Comparison of ENCODE assay signal across 21 cellular contexts in genomic region chr4:115152081-115152480, GRCh38. TPM values are rescaled to one million over a fixed set of nuclear protein-coding genes. Genes with fewer than 3 reads are reported as not detected.
DNase-seq lines count a peak whose midpoint lies in the region; ATAC-seq and TF ChIP-seq lines count a peak whose summit lies in the region.
"Had no signal": no experiment of that assay in that cellular context is flagged by ENCODE, and none has a peak within 500 bp of the region (broad histone marks: within the 10 kb centered on the region; RNA-seq: fewer than 3 reads in every experiment).

No MANE protein-coding gene starts in this region.

- no peak for DNase-seq in NCI-H1417 (lab: John Stamatoyannopoulos, UW)
- DNase-seq in MG63: no peak
- DNase-seq in neuronal stem cell (ENCODE audit: low spot score): no peak
- no peak for DNase-seq in RWPE1 (ENCODE audit: low spot score)
- DNase-seq: activated CD8-positive, alpha-beta T cell treated with anti-CD3 and anti-CD28 coated beads for 36 hours; effector CD4-positive, alpha-beta T cell; hippocampal formation; kidney glomerular epithelial cell; NCI-H187; NCI-H69; Peyer's patch; stimulated activated naive CD8-positive, alpha-beta T cell treated with anti-CD3 and anti-CD28 coated beads, Interleukin-15, amount 100 ng/mL, for 72 hours; SW 1271 had no signal

- H3K27ac ChIP-seq in neuronal stem cell (replicated peaks; ENCODE audit: low read length) (no peak overlapping the region), RWPE1 (no peak overlapping the region)
- H3K27ac ChIP-seq: Peyer's patch had no signal

- H3K36me3 ChIP-seq in MG63 (no peaks in the 10 kb centered on the region), neuronal stem cell (replicated peaks in 1 of 2; ENCODE audit: control insufficient read depth in 2 of 2, insufficient read depth in 2 of 2, low read length in 2 of 2) (no peaks in the 10 kb centered on the region)
- H3K36me3 ChIP-seq: Peyer's patch had no signal

- H3K27me3 ChIP-seq in MG63 (no peaks in the 10 kb centered on the region), neuronal stem cell (ENCODE audit: control insufficient read depth in 3 of 3, insufficient read depth in 3 of 3, low read depth in 1 of 3, low read length in 3 of 3) (no peaks in the 10 kb centered on the region)
- H3K27me3 ChIP-seq: Peyer's patch had no signal

- no CpG with 5 or more reads among the region's 3 CpGs for WGBS in neuronal stem cell (ENCODE audit: extremely low coverage in 2 of 2, insufficient read length in 2 of 2, insufficient replicate concordance in 1 of 2), 2 donors

- H2BK15ac ChIP-seq in neuronal stem cell (ENCODE audit: low read length): no peak overlapping the region

- POLR2A ChIA-PET in RWPE1 (lab: Yijun Ruan, JAX; ENCODE audit: low non-redundant PET): no interaction called here

- H2BK120ac ChIP-seq in neuronal stem cell (ENCODE audit: low read depth, low read length): no peak overlapping the region

- H3K9ac ChIP-seq in neuronal stem cell (ENCODE audit: low read depth, low read length, poor library complexity): no peak overlapping the region

- H4K8ac ChIP-seq in neuronal stem cell (ENCODE audit: low read depth, low read length): no peak overlapping the region

- H3K9me3 ChIP-seq in MG63 (no peaks in the 10 kb centered on the region), neuronal stem cell (replicated peaks in 1 of 2; ENCODE audit: control insufficient read depth in 2 of 2, insufficient read depth in 1 of 2, low read depth in 1 of 2, low read length in 2 of 2) (no peaks in the 10 kb centered on the region)
- H3K9me3 ChIP-seq: Peyer's patch had no signal

- H3K14ac ChIP-seq in neuronal stem cell (ENCODE audit: low read length): no peak overlapping the region

- no peak overlapping the region for H2AFZ ChIP-seq in neuronal stem cell (ENCODE audit: low read length)
- H2AFZ ChIP-seq: GM23338 had no signal

- no peak overlapping the region for H3K4ac ChIP-seq in neuronal stem cell (ENCODE audit: low read length)

- H3K18ac ChIP-seq in neuronal stem cell (ENCODE audit: low read length): no peak overlapping the region

- ATAC-seq in GM18870 (IDR thresholded peaks at IDR 0.05; ENCODE audit: unreplicated experiment) (peak; percentile 65), GM21528 (IDR thresholded peaks at IDR 0.05; ENCODE audit: low FRiP score, unreplicated experiment) (peak; percentile 73), HG03025 (IDR thresholded peaks at IDR 0.05; ENCODE audit: low FRiP score, unreplicated experiment) (peak; percentile 84), HG03565 (IDR thresholded peaks at IDR 0.05; ENCODE audit: unreplicated experiment) (peak; percentile 68)
- ATAC-seq: activated CD8-positive, alpha-beta T cell treated with anti-CD3 and anti-CD28 coated beads for 36 hours; GM23338; stimulated activated naive CD8-positive, alpha-beta T cell treated with anti-CD3 and anti-CD28 coated beads, Interleukin-15, amount 100 ng/mL, for 72 hours had no signal

- H3K4me2 ChIP-seq in neuronal stem cell (ENCODE audit: insufficient read depth, low read length, poor library complexity, severe bottlenecking): no peak overlapping the region
- H3K4me2 ChIP-seq: GM23338 had no signal

- no peaks in the 10 kb centered on the region for H3K79me1 ChIP-seq in neuronal stem cell (ENCODE audit: low read depth, low read length)

- no peak overlapping the region for H2BK5ac ChIP-seq in neuronal stem cell (ENCODE audit: low read length)

- H4K91ac ChIP-seq in neuronal stem cell (ENCODE audit: low read depth, low read length, poor library complexity): no peak overlapping the region

- no peak overlapping the region for H3K4me3 ChIP-seq in MG63
- H3K4me3 ChIP-seq in neuronal stem cell (ENCODE audit: low read length in 2 of 2): no peak overlapping the region
- H3K4me3 ChIP-seq: GM23338, Peyer's patch had no signal

- H3K23ac ChIP-seq in neuronal stem cell (ENCODE audit: low read depth, low read length, poor library complexity): no peak overlapping the region

- H2BK12ac ChIP-seq in neuronal stem cell (ENCODE audit: low read length): no peak overlapping the region

- TF ChIP-seq CTCF in RWPE1 (conservative IDR thresholded peaks at IDR 0.05; ENCODE audit: low read depth): no peak

- H2AK5ac ChIP-seq in neuronal stem cell (ENCODE audit: low read depth, low read length): no peak overlapping the region

- H3K4me1 ChIP-seq in neuronal stem cell (ENCODE audit: control insufficient read depth in 2 of 2, insufficient read depth in 1 of 2, low read depth in 1 of 2, low read length in 2 of 2): no peaks in the 10 kb centered on the region
- H3K4me1 ChIP-seq: Peyer's patch had no signal

- CTCF ChIA-PET in RWPE1 (lab: Yijun Ruan, JAX): interaction anchor here (0.5 kb wide), 1 partner anchor 1916 kb away, joined by 4 read pairs; no protein-coding TSS in a partner anchor

RNA-seq across cellular contexts. Expression of gene NDST4, which starts 38.7 kb away (rescaled TPM):
- not detected in 2 replicates for total RNA-seq in MG63 (2014; rRNA removed; shearing (Covaris generic); ENCODE audit: low replicate concordance)
- 2.9 TPM for polyA plus RNA-seq in neuronal stem cell (2013, experiment 1 of 2)
- polyA plus RNA-seq in neuronal stem cell (2013, experiment 2 of 2): 2.9 TPM
- total RNA-seq: activated CD8-positive, alpha-beta T cell treated with anti-CD3 and anti-CD28 coated beads for 36 hours; cardiac septum; G401; GM23338; mesenteric fat pad; Peyer's patch had no signal
- polyA plus RNA-seq: GM23338 had no signal
